ENCODE assay signal across 1 cellular context in genomic region chr19:45643024-45643926, GRCh38.
TF ChIP-seq lines count a peak whose summit lies in the region.

No MANE protein-coding gene starts in this region.

TF ChIP-seq in HepG2, 621 proteins besides CTCF, POLR2A, EP300 and RAD21 (continued from another document and continues in another):
- TF ChIP-seq ZNF639 (CRISPR knock-in tag; conservative IDR thresholded peaks at IDR 0.05), result no peak
- TF ChIP-seq BCL3 (CRISPR knock-in tag; IDR thresholded peaks at IDR 0.05), result no peak
- TF ChIP-seq KDM5B (CRISPR knock-in tag; IDR thresholded peaks at IDR 0.05; ENCODE audit: borderline replicate concordance), result no peak
- TF ChIP-seq ONECUT2 (CRISPR knock-in tag; IDR thresholded peaks at IDR 0.05), result no peak
- no peak for TF ChIP-seq HIVEP1 (CRISPR knock-in tag; IDR thresholded peaks at IDR 0.05)
- no peak for TF ChIP-seq ZBTB3 (CRISPR knock-in tag; IDR thresholded peaks at IDR 0.05; ENCODE audit: borderline replicate concordance, low read depth)
- TF ChIP-seq GABPA (IDR thresholded peaks at IDR 0.05; ENCODE audit: low read depth, low read length), result no peak
- TF ChIP-seq GABPA (CRISPR knock-in tag; IDR thresholded peaks at IDR 0.05; ENCODE audit: low read depth), result no peak
- TF ChIP-seq SP4 (CRISPR knock-in tag; IDR thresholded peaks at IDR 0.05), result no peak
- TF ChIP-seq TFAP4 (IDR thresholded peaks at IDR 0.05; ENCODE audit: borderline replicate concordance, low read depth), result peak; percentile 20; the same call in 1 of the 2 replicates
- TF ChIP-seq ZNF660 (CRISPR knock-in tag; IDR thresholded peaks at IDR 0.05; ENCODE audit: borderline replicate concordance, low read depth), result no peak
- TF ChIP-seq SP140L (CRISPR knock-in tag; IDR thresholded peaks at IDR 0.05; ENCODE audit: borderline replicate concordance), result no peak
- no peak for TF ChIP-seq ZNF121 (CRISPR knock-in tag; IDR thresholded peaks at IDR 0.05)
- TF ChIP-seq ZNF232 (CRISPR knock-in tag; IDR thresholded peaks at IDR 0.05; ENCODE audit: borderline replicate concordance), result no peak
- TF ChIP-seq ZNF746 (CRISPR knock-in tag; IDR thresholded peaks at IDR 0.05), result no peak
- no peak for TF ChIP-seq RORA (CRISPR knock-in tag; IDR thresholded peaks at IDR 0.05)
- no peak for TF ChIP-seq FOXP1 (IDR thresholded peaks at IDR 0.05)
- no peak for TF ChIP-seq FOXP1 (CRISPR knock-in tag; IDR thresholded peaks at IDR 0.05)
- no peak for TF ChIP-seq EEA1 (CRISPR knock-in tag; IDR thresholded peaks at IDR 0.05; ENCODE audit: borderline replicate concordance)
- TF ChIP-seq SNAPC4 (CRISPR knock-in tag; IDR thresholded peaks at IDR 0.05), result no peak
- no peak for TF ChIP-seq HES4 (CRISPR knock-in tag; IDR thresholded peaks at IDR 0.05; ENCODE audit: borderline replicate concordance)
- no peak for TF ChIP-seq CENPX (CRISPR knock-in tag; IDR thresholded peaks at IDR 0.05)
- no peak for TF ChIP-seq KLF13 (CRISPR knock-in tag; IDR thresholded peaks at IDR 0.05)
- no peak for TF ChIP-seq MAFG (CRISPR knock-in tag; IDR thresholded peaks at IDR 0.05)
- TF ChIP-seq ZNF3 (CRISPR knock-in tag; IDR thresholded peaks at IDR 0.05), result no peak
- TF ChIP-seq GPN1 (CRISPR knock-in tag; IDR thresholded peaks at IDR 0.05; ENCODE audit: borderline replicate concordance), result no peak
- no peak for TF ChIP-seq DMAP1 (CRISPR knock-in tag; IDR thresholded peaks at IDR 0.05)
- TF ChIP-seq ZNF572 (CRISPR knock-in tag; IDR thresholded peaks at IDR 0.05), result no peak
- TF ChIP-seq HCFC1 (IDR thresholded peaks at IDR 0.05; ENCODE audit: low read depth, low read length), result no peak
- TF ChIP-seq PAF1 (CRISPR knock-in tag; IDR thresholded peaks at IDR 0.05), result no peak
- TF ChIP-seq ZNF333 (CRISPR knock-in tag; IDR thresholded peaks at IDR 0.05; ENCODE audit: borderline replicate concordance), result no peak
- 0 out of 2 replicates have a peak, but pooled peaks have one; percentile 37 for TF ChIP-seq EED (CRISPR knock-in tag; IDR thresholded peaks at IDR 0.05)
- TF ChIP-seq MAFF (IDR thresholded peaks at IDR 0.05; ENCODE audit: low read depth, low read length), result no peak
- TF ChIP-seq, protein P1, sequence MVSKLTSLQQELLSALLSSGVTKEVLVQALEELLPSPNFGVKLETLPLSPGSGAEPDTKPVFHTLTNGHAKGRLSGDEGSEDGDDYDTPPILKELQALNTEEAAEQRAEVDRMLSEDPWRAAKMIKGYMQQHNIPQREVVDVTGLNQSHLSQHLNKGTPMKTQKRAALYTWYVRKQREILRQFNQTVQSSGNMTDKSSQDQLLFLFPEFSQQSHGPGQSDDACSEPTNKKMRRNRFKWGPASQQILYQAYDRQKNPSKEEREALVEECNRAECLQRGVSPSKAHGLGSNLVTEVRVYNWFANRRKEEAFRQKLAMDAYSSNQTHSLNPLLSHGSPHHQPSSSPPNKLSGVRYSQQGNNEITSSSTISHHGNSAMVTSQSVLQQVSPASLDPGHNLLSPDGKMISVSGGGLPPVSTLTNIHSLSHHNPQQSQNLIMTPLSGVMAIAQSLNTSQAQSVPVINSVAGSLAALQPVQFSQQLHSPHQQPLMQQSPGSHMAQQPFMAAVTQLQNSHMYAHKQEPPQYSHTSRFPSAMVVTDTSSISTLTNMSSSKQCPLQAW (CRISPR knock-in tag; IDR thresholded peaks at IDR 0.05), result no peak
- TF ChIP-seq, protein P2, sequence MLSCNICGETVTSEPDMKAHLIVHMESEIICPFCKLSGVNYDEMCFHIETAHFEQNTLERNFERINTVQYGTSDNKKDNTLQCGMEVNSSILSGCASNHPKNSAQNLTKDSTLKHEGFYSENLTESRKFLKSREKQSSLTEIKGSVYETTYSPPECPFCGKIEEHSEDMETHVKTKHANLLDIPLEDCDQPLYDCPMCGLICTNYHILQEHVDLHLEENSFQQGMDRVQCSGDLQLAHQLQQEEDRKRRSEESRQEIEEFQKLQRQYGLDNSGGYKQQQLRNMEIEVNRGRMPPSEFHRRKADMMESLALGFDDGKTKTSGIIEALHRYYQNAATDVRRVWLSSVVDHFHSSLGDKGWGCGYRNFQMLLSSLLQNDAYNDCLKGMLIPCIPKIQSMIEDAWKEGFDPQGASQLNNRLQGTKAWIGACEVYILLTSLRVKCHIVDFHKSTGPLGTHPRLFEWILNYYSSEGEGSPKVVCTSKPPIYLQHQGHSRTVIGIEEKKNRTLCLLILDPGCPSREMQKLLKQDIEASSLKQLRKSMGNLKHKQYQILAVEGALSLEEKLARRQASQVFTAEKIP (CRISPR knock-in tag; IDR thresholded peaks at IDR 0.05; ENCODE audit: borderline replicate concordance), result no peak
- no peak for TF ChIP-seq MATR3 (CRISPR knock-in tag; IDR thresholded peaks at IDR 0.05)
- TF ChIP-seq ZNF24 (IDR thresholded peaks at IDR 0.05), result no peak
- no peak for TF ChIP-seq XBP1 (CRISPR knock-in tag; IDR thresholded peaks at IDR 0.05)
- TF ChIP-seq PLRG1 (conservative IDR thresholded peaks at IDR 0.05), result no peak
- TF ChIP-seq MED8 (CRISPR knock-in tag; IDR thresholded peaks at IDR 0.05; ENCODE audit: insufficient replicate concordance), result no peak
- TF ChIP-seq ZNF816 (CRISPR knock-in tag; IDR thresholded peaks at IDR 0.05; ENCODE audit: borderline replicate concordance), result no peak
- no peak for TF ChIP-seq ZNF354B (CRISPR knock-in tag; IDR thresholded peaks at IDR 0.05)
- TF ChIP-seq KLF16 (CRISPR knock-in tag; IDR thresholded peaks at IDR 0.05), result no peak
- TF ChIP-seq ZNF552 (CRISPR knock-in tag; IDR thresholded peaks at IDR 0.05; ENCODE audit: borderline replicate concordance), result no peak
- TF ChIP-seq TARDBP (CRISPR knock-in tag; IDR thresholded peaks at IDR 0.05), result no peak; the same call in 1 of the 2 replicates
- TF ChIP-seq, protein P3, sequence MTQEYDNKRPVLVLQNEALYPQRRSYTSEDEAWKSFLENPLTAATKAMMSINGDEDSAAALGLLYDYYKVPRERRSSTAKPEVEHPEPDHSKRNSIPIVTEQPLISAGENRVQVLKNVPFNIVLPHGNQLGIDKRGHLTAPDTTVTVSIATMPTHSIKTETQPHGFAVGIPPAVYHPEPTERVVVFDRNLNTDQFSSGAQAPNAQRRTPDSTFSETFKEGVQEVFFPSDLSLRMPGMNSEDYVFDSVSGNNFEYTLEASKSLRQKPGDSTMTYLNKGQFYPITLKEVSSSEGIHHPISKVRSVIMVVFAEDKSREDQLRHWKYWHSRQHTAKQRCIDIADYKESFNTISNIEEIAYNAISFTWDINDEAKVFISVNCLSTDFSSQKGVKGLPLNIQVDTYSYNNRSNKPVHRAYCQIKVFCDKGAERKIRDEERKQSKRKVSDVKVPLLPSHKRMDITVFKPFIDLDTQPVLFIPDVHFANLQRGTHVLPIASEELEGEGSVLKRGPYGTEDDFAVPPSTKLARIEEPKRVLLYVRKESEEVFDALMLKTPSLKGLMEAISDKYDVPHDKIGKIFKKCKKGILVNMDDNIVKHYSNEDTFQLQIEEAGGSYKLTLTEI (CRISPR knock-in tag; conservative IDR thresholded peaks at IDR 0.05), result no peak
- no peak for TF ChIP-seq ZNF563 (CRISPR knock-in tag; IDR thresholded peaks at IDR 0.05)
- peak; percentile 27; the same call in 1 of the 2 replicates for TF ChIP-seq ISL2 (CRISPR knock-in tag; IDR thresholded peaks at IDR 0.05)
- TF ChIP-seq ZNF180 (CRISPR knock-in tag; IDR thresholded peaks at IDR 0.05; ENCODE audit: borderline replicate concordance, low read depth), result no peak
- no peak for TF ChIP-seq POLR2AphosphoS2 (IDR thresholded peaks at IDR 0.05; ENCODE audit: low read depth, low read length)
- no peak for TF ChIP-seq YY1 (IDR thresholded peaks at IDR 0.05; ENCODE audit: insufficient read depth, insufficient replicate concordance, low read depth, low read length)
- no peak for TF ChIP-seq GZF1 (CRISPR knock-in tag; IDR thresholded peaks at IDR 0.05)
- no peak for TF ChIP-seq TOE1 (CRISPR knock-in tag; IDR thresholded peaks at IDR 0.05)
- TF ChIP-seq ZNF792 (CRISPR knock-in tag; IDR thresholded peaks at IDR 0.05), result no peak
- no peak for TF ChIP-seq CBX1 (IDR thresholded peaks at IDR 0.05; ENCODE audit: low read depth)
- no peak for TF ChIP-seq CREB1 (IDR thresholded peaks at IDR 0.05)
- TF ChIP-seq CREB1 (CRISPR knock-in tag; IDR thresholded peaks at IDR 0.05), result no peak
- no peak for TF ChIP-seq CHD2 (IDR thresholded peaks at IDR 0.05; ENCODE audit: low read depth, low read length)
- TF ChIP-seq KAT7 (CRISPR knock-in tag; IDR thresholded peaks at IDR 0.05; ENCODE audit: borderline replicate concordance), result no peak
- no peak for TF ChIP-seq RFX3 (CRISPR knock-in tag; IDR thresholded peaks at IDR 0.05)
- TF ChIP-seq NR2F6 (IDR thresholded peaks at IDR 0.05), result 0 out of 2 replicates have a peak, but pooled peaks have one; percentile 21
- TF ChIP-seq NR2F6 (CRISPR knock-in tag; IDR thresholded peaks at IDR 0.05), result peak; percentile 71
- TF ChIP-seq HOXA7 (CRISPR knock-in tag; IDR thresholded peaks at IDR 0.05), result no peak
- no peak for TF ChIP-seq ZBTB1 (CRISPR knock-in tag; IDR thresholded peaks at IDR 0.05; ENCODE audit: borderline replicate concordance)
- no peak for TF ChIP-seq AGO2 (optimal IDR thresholded peaks at IDR 0.05; ENCODE audit: low read depth, low read length)
- no peak for TF ChIP-seq TSC22D2 (CRISPR knock-in tag; IDR thresholded peaks at IDR 0.05; ENCODE audit: borderline replicate concordance)
- no peak for TF ChIP-seq ADNP (CRISPR knock-in tag; IDR thresholded peaks at IDR 0.05)
- TF ChIP-seq ELF3 (CRISPR knock-in tag; IDR thresholded peaks at IDR 0.05), result peak; percentile 19; the same call in 1 of the 2 replicates
- no peak for TF ChIP-seq ZNF260 (CRISPR knock-in tag; IDR thresholded peaks at IDR 0.05; ENCODE audit: borderline replicate concordance, low read depth)
- TF ChIP-seq ZNF878 (CRISPR knock-in tag; IDR thresholded peaks at IDR 0.05), result 0 out of 2 replicates have a peak, but pooled peaks have one; percentile 41
- peak; percentile 39; the same call in 1 of the 2 replicates for TF ChIP-seq ZZZ3 (CRISPR knock-in tag; IDR thresholded peaks at IDR 0.05; ENCODE audit: borderline replicate concordance)
- TF ChIP-seq NFATC3 (CRISPR knock-in tag; IDR thresholded peaks at IDR 0.05), result no peak
- TF ChIP-seq PTBP1 (IDR thresholded peaks at IDR 0.05; ENCODE audit: low read depth, low read length, poor library complexity, severe bottlenecking), result no peak
- TF ChIP-seq FOXK1 (CRISPR knock-in tag; IDR thresholded peaks at IDR 0.05; ENCODE audit: borderline replicate concordance, low read depth), result no peak
- no peak for TF ChIP-seq PCBP2 (optimal IDR thresholded peaks at IDR 0.05; ENCODE audit: low read depth, low read length, poor library complexity, severe bottlenecking)
